13 cellular contexts compared by ENCODE assay signal in genomic region chr7:963236-964078, GRCh38. TPM values are rescaled to one million over a fixed set of nuclear protein-coding genes. Genes with fewer than 3 reads are reported as not detected.
DNase-seq lines count a peak whose midpoint lies in the region; ATAC-seq, FAIRE-seq and TF ChIP-seq lines count a peak whose summit lies in the region.
"Had no signal": no experiment of that assay in that cellular context is flagged by ENCODE, and none has a peak within 500 bp of the region (broad histone marks: within the 10 kb centered on the region; RNA-seq: fewer than 3 reads in every experiment).

No MANE protein-coding gene starts in this region.

- ATAC-seq in K562 (peak; percentile 13; the same call in 2 of the 3 replicates), GM18517 (IDR thresholded peaks at IDR 0.05; ENCODE audit: unreplicated experiment) (no peak)
- ATAC-seq in naive thymus-derived CD8-positive, alpha-beta T cell: peak; percentile 37 to 60

- peaks cover 72% of the 10 kb centered on the region for H3K36me3 Mint-ChIP-seq in Calu3 (ENCODE audit: insufficient read depth, unreplicated experiment)
- H3K36me3 Mint-ChIP-seq in HFFc6 (ENCODE audit: low read depth): peaks cover 9% of the 10 kb centered on the region
- H3K36me3 Mint-ChIP-seq in naive thymus-derived CD8-positive, alpha-beta T cell: peaks cover 0 to 23% (median 5%) of the 10 kb centered on the region in 3 donors

- H3K9ac ChIP-seq in K562 (ENCODE audit: insufficient read depth in 1 of 2, low read depth in 2 of 2, low read length in 2 of 2): peak overlapping the region in 1 of 2 experiments; percentile 48; a peak in 2 of 4 replicates

- peaks cover 19% of the 10 kb centered on the region; the same call in 2 of the 3 replicates for H3K36me3 ChIP-seq in K562 (ENCODE audit: control insufficient read depth, insufficient read depth, low read length)

- H3K27me3 Mint-ChIP-seq in Calu3 (ENCODE audit: unreplicated experiment) (no peaks in the 10 kb centered on the region), HFFc6 (ENCODE audit: insufficient read depth) (peaks cover 7% of the 10 kb centered on the region)
- peaks cover 0 to 6% (median 1%) of the 10 kb centered on the region in 5 donors for H3K27me3 Mint-ChIP-seq in naive thymus-derived CD8-positive, alpha-beta T cell

- TF ChIP-seq RAD21 in K562 (CRISPR knock-in tag; conservative IDR thresholded peaks at IDR 0.05 in 1 of 2, IDR thresholded peaks at IDR 0.05 in 1 of 2): no peak

- no peak for TF ChIP-seq CTCF in Calu3 (IDR thresholded peaks at IDR 0.05; ENCODE audit: unreplicated experiment)
- 0 out of 2 replicates have a peak, but pooled peaks have one; percentile 9 for TF ChIP-seq CTCF in HFFc6 (IDR thresholded peaks at IDR 0.05)
- TF ChIP-seq CTCF in K562 (IDR thresholded peaks at IDR 0.05 in 2 of 3, conservative IDR thresholded peaks at IDR 0.05 in 1 of 3; ENCODE audit: insufficient read depth in 2 of 3, low read depth in 1 of 3, low read length in 3 of 3): peak in 2 of 3 experiments; percentile 15 to 33; a peak in 2 of 6 replicates

- no peak overlapping the region for H3K4me2 ChIP-seq in K562 (ENCODE audit: insufficient read depth, low read length)

- H2AFZ ChIP-seq in K562 (ENCODE audit: low read depth, low read length): no peak overlapping the region

- no peak for TF ChIP-seq EP300 in K562 (IDR thresholded peaks at IDR 0.05; ENCODE audit: low read length)

- DNase-seq in Calu3 (no peak), HFFc6 (no peak), K562 (ENCODE audit: extremely low read depth in 1 of 4, low spot score in 3 of 4) (peak in 1 of 4 experiments; percentile 34), NCI-H2196 treated with DMSO at 0.1 percent for 48 hours (lab: John Stamatoyannopoulos, UW; ENCODE audit: unreplicated experiment) (no peak), glomerular visceral epithelial cell (ENCODE audit: extremely low spot score) (no peak)
- peak in 2 of 10 donors; percentile 21 to 61 for DNase-seq in naive thymus-derived CD8-positive, alpha-beta T cell
- DNase-seq in stimulated activated CD4-positive, alpha-beta T cell treated with anti-CD3 and anti-CD28 coated beads, Interleukin-4, amount 100 ng/mL, for 4 hours: no peak
- DNase-seq: NCI-H1930, SW 1271 had no signal

- H3K27ac ChIP-seq in K562 (ENCODE audit: extremely low read depth, low read depth, low read length): no peak overlapping the region
- H3K27ac ChIP-seq: epithelial cell of prostate, left lung had no signal

- H3K4me3 Mint-ChIP-seq in Calu3 (ENCODE audit: low read depth, unreplicated experiment) (no peak overlapping the region), HFFc6 (no peak overlapping the region)
- H3K4me3 Mint-ChIP-seq in naive thymus-derived CD8-positive, alpha-beta T cell: peak overlapping the region in 6 of 10 donors; percentile 28 to 69 (median 44)

- TF ChIP-seq POLR2A in K562 (conservative IDR thresholded peaks at IDR 0.05): no peak

- H3K79me2 ChIP-seq in K562 (ENCODE audit: control insufficient read depth, insufficient read depth, low read length): no peaks in the 10 kb centered on the region

- H3K4me1 Mint-ChIP-seq in Calu3 (ENCODE audit: low read depth, unreplicated experiment) (peaks cover 7% of the 10 kb centered on the region), HFFc6 (ENCODE audit: low read depth) (no peaks in the 10 kb centered on the region)
- peaks cover 20 to 35% (median 28%) of the 10 kb centered on the region in 4 donors for H3K4me1 Mint-ChIP-seq in naive thymus-derived CD8-positive, alpha-beta T cell

- no peak overlapping the region for H3K4me3 ChIP-seq in K562
- H3K4me3 ChIP-seq: left lung, skin epidermis had no signal

- H3K9me3 ChIP-seq in K562 (replicated peaks; ENCODE audit: control insufficient read depth, insufficient read depth, low read depth, low read length): no peaks in the 10 kb centered on the region
- H3K9me3 ChIP-seq: left lung had no signal

- WGBS in K562 (ENCODE audit: insufficient coverage, low coverage, missing lambda C conversion rate): 24% methylated on average over 19 of the region's 37 CpGs

- intact Hi-C loops in Calu3 (cut with micrococcal nuclease; ENCODE audit: unreplicated experiment) (no loop called here), K562 (cut with micrococcal nuclease) (loop anchor here (10.0 kb wide), 2 partner anchors 179 to 649 kb away; no protein-coding TSS in a partner anchor)

- H3K9me3 Mint-ChIP-seq in Calu3 (ENCODE audit: low read depth, unreplicated experiment) (no peaks in the 10 kb centered on the region), HFFc6 (no peaks in the 10 kb centered on the region)
- no peaks in the 10 kb centered on the region for H3K9me3 Mint-ChIP-seq in naive thymus-derived CD8-positive, alpha-beta T cell

- BruUV-seq in Calu3 (replicated peaks; lab: Mats Ljungman, UMichigan) (no TSS peak), K562 (replicated peaks; lab: Mats Ljungman, UMichigan) (no TSS peak)

- POLR2A ChIA-PET in K562 (lab: Yijun Ruan, JAX): interaction anchor here (0.8 to 1.5 kb wide), 3 partner anchors 10 to 15 kb away, joined by 3 to 6 read pairs (median 5); partner anchors contain the start of gene COX19
- POLR2A ChIA-PET in naive thymus-derived CD8-positive, alpha-beta T cell (lab: Charles Lee): interaction anchor here (1.8 kb wide), 1 partner anchor 11 kb away, joined by 8 read pairs; the partner anchor contains the start of gene COX19

- H3K9me1 ChIP-seq in K562 (ENCODE audit: control insufficient read depth, insufficient read depth, low read length): no peaks in the 10 kb centered on the region

- in situ Hi-C loops in K562 (cut with MboI): loop anchor here (10.0 kb wide), 1 partner anchor 649 kb away; no protein-coding TSS in a partner anchor

- peaks cover 4% of the 10 kb centered on the region; the same call in 1 of the 2 replicates for H4K20me1 ChIP-seq in K562 (replicated peaks; ENCODE audit: control insufficient read depth, insufficient read depth, low read length)

- CTCF ChIA-PET in Calu3 (lab: Charles Lee): no interaction called here
- CTCF ChIA-PET in K562 (lab: Yijun Ruan, JAX; ENCODE audit: low intra/inter-chr PET ratio): no interaction called here

- H3K27ac Mint-ChIP-seq in Calu3 (ENCODE audit: unreplicated experiment) (peak overlapping the region; percentile 29), HFFc6 (no peak overlapping the region)
- peak overlapping the region in 6 of 10 donors; percentile 33 to 80 (median 66) for H3K27ac Mint-ChIP-seq in naive thymus-derived CD8-positive, alpha-beta T cell

- H3K27me3 ChIP-seq in K562 (ENCODE audit: control insufficient read depth in 2 of 2, insufficient read depth in 2 of 2, low read length in 2 of 2): peaks cover 21 to 36% of the 10 kb centered on the region in 2 experiments; a peak in 4 of 5 replicates

- FAIRE-seq in K562 (lab: Jason Lieb, UNC): no peak

- peaks cover 0 to 45% of the 10 kb centered on the region in 2 experiments; a peak in 2 of 5 replicates for H3K4me1 ChIP-seq in K562 (replicated peaks in 1 of 2; ENCODE audit: control insufficient read depth in 2 of 2, insufficient read depth in 2 of 2, low read length in 2 of 2)

RNA-seq across cellular contexts. Expression of gene ADAP1, which starts 9.0 kb away (rescaled TPM):
- total RNA-seq in Calu3 (2022): 173 and 220 TPM in 2 replicates
- total RNA-seq in HFFc6 (2021; fragmentation: NEBNext Ultra II Directional; extraction: Animal tissue kit (Norgen Biotek cat#: 25700)): 1 to 10 TPM in 2 of 6 experiments, under 1 TPM in 4; 0.64 to 1.1 (median 0.90) TPM
- total RNA-seq in K562 (2011; cell fraction: chromatin; rRNA removed; ENCODE audit: low replicate concordance): 0.30 and 3.1 TPM in 2 replicates
- total RNA-seq in K562 (2011; cell fraction: nucleolus; rRNA removed): 1.1 and 1.8 TPM in 2 replicates
- total RNA-seq in K562 (2011; cell fraction: nucleoplasm; rRNA removed): 1.4 and 1.9 TPM in 2 replicates
- total RNA-seq in K562 (2014; rRNA removed): 0.27 and 0.41 TPM in 2 replicates
- not detected in 2 replicates for total RNA-seq in K562 (2014; rRNA removed; fragmentation: Illumina TruSeq; extraction: Trizol)
- 0.26 and 0.58 TPM in 2 replicates for total RNA-seq in K562 (2015; rRNA removed; fragmentation: Illumina TruSeq; extraction: Trizol)
- 0.47 and 0.54 TPM in 2 replicates for total RNA-seq in K562 (2021)
- polyA plus RNA-seq in K562 (2011; rRNA removed): 1.1 and 1.4 TPM in 2 replicates
- polyA plus RNA-seq in K562 (2011; cell fraction: cytosol; rRNA removed): 1.7 and 3.9 TPM in 2 replicates
- polyA plus RNA-seq in K562 (2011; cell fraction: nucleus; rRNA removed): 2.7 and 3.4 TPM in 2 replicates
- 0.44 and 2.4 TPM in 2 replicates for polyA plus RNA-seq in K562 (2012)
- polyA plus RNA-seq in K562 (2014; fragmentation: Illumina TruSeq; extraction: Trizol): 0.68 TPM in 2 replicates
- polyA plus RNA-seq in K562 (2014; fragmentation: Nextera tagmentation; extraction: Ambion mirVana): not detected
- 0.36 and 0.40 TPM in 2 replicates for polyA plus RNA-seq in K562 (2014; rRNA removed)
- polyA minus RNA-seq in K562 (2011; rRNA and poly(A)+ RNA removed): 0.90 and 0.95 TPM in 2 replicates
- 1.1 and 2.2 TPM in 2 replicates for polyA minus RNA-seq in K562 (2011; cell fraction: cytosol; rRNA and poly(A)+ RNA removed)
- 1.7 and 1.9 TPM in 2 replicates for polyA minus RNA-seq in K562 (2011; cell fraction: nucleus; rRNA and poly(A)+ RNA removed)
- total RNA-seq in naive thymus-derived CD8-positive, alpha-beta T cell: 10 to 100 TPM; 12.4 to 14.5 TPM
- 10 to 100 TPM in 1 of 3 donors, 1 to 10 TPM in 2; 7.6 to 18.4 (median 8.2) TPM for polyA plus RNA-seq in naive thymus-derived CD8-positive, alpha-beta T cell

RNA-seq across cellular contexts. Expression of gene COX19, which starts 11.9 kb away (rescaled TPM):
- total RNA-seq in Calu3 (2022) (37.4 and 39.1 TPM in 2 replicates), K562 (2014; rRNA removed) (7.9 and 11.7 TPM in 2 replicates), K562 (2014; rRNA removed; fragmentation: Illumina TruSeq; extraction: Trizol) (9.8 and 11.9 TPM in 2 replicates), K562 (2015; rRNA removed; fragmentation: Illumina TruSeq; extraction: Trizol) (8.6 and 9.4 TPM in 2 replicates), K562 (2021) (10.2 and 10.5 TPM in 2 replicates)
- 1 to 10 TPM; 5.6 to 7.6 (median 6.5) TPM for total RNA-seq in HFFc6 (2021; fragmentation: NEBNext Ultra II Directional; extraction: Animal tissue kit (Norgen Biotek cat#: 25700))
- 75.3 and 83.0 TPM in 2 replicates for total RNA-seq in K562 (2011; cell fraction: chromatin; rRNA removed; ENCODE audit: low replicate concordance)
- total RNA-seq in K562 (2011; cell fraction: nucleolus; rRNA removed): 39.2 and 42.0 TPM in 2 replicates
- total RNA-seq in K562 (2011; cell fraction: nucleoplasm; rRNA removed): 67.4 and 75.2 TPM in 2 replicates
- polyA plus RNA-seq in K562 (2011; rRNA removed) (7.3 and 8.1 TPM in 2 replicates), K562 (2014; fragmentation: Illumina TruSeq; extraction: Trizol) (6.0 and 6.1 TPM in 2 replicates), K562 (2014; fragmentation: Nextera tagmentation; extraction: Ambion mirVana) (1 to 10 TPM; 5.2 to 5.9 TPM), K562 (2014; rRNA removed) (10.4 and 11.1 TPM in 2 replicates)
- 5.8 and 6.1 TPM in 2 replicates for polyA plus RNA-seq in K562 (2011; cell fraction: cytosol; rRNA removed)
- 12.8 and 14.3 TPM in 2 replicates for polyA plus RNA-seq in K562 (2011; cell fraction: nucleus; rRNA removed)
- 8.1 and 9.5 TPM in 2 replicates for polyA plus RNA-seq in K562 (2012)
- polyA minus RNA-seq in K562 (2011; rRNA and poly(A)+ RNA removed): 11.5 and 14.7 TPM in 2 replicates
- 1.1 and 2.5 TPM in 2 replicates for polyA minus RNA-seq in K562 (2011; cell fraction: cytosol; rRNA and poly(A)+ RNA removed)
- polyA minus RNA-seq in K562 (2011; cell fraction: nucleus; rRNA and poly(A)+ RNA removed): 11.0 and 17.1 TPM in 2 replicates
- total RNA-seq in naive thymus-derived CD8-positive, alpha-beta T cell: 10 to 100 TPM; 46.9 to 49.0 TPM
- 10 to 100 TPM; 19.3 to 21.5 (median 20.2) TPM for polyA plus RNA-seq in naive thymus-derived CD8-positive, alpha-beta T cell

RNA-seq across cellular contexts. Expression of gene CYP2W1, which starts 19.5 kb away (rescaled TPM):
- total RNA-seq in Calu3 (2022) (0.71 and 1.3 TPM in 2 replicates), K562 (2014; rRNA removed) (not detected in 2 replicates), K562 (2014; rRNA removed; fragmentation: Illumina TruSeq; extraction: Trizol) (not detected in 2 replicates), K562 (2015; rRNA removed; fragmentation: Illumina TruSeq; extraction: Trizol) (not detected in 2 replicates), K562 (2021) (not detected in 2 replicates)
- under 1 TPM in 2 of 6 experiments, not detected in 4; 0.15 to 0.25 TPM for total RNA-seq in HFFc6 (2021; fragmentation: NEBNext Ultra II Directional; extraction: Animal tissue kit (Norgen Biotek cat#: 25700))
- total RNA-seq in K562 (2011; cell fraction: chromatin; rRNA removed; ENCODE audit: low replicate concordance): not detected in 2 replicates
- total RNA-seq in K562 (2011; cell fraction: nucleolus; rRNA removed): not detected in 2 replicates
- total RNA-seq in K562 (2011; cell fraction: nucleoplasm; rRNA removed): not detected in 2 replicates
- polyA plus RNA-seq in K562 (2011; rRNA removed) (not detected in 2 replicates), K562 (2014; fragmentation: Illumina TruSeq; extraction: Trizol) (not detected in 2 replicates), K562 (2014; fragmentation: Nextera tagmentation; extraction: Ambion mirVana) (not detected), K562 (2014; rRNA removed) (0.07 TPM in 1 of 2 replicates, not detected in the other)
- not detected in 2 replicates for polyA plus RNA-seq in K562 (2011; cell fraction: cytosol; rRNA removed)
- not detected in 2 replicates for polyA plus RNA-seq in K562 (2011; cell fraction: nucleus; rRNA removed)
- polyA plus RNA-seq in K562 (2012): 0.14 TPM in 1 of 2 replicates, not detected in the other
- not detected in 2 replicates for polyA minus RNA-seq in K562 (2011; rRNA and poly(A)+ RNA removed)
- not detected in 2 replicates for polyA minus RNA-seq in K562 (2011; cell fraction: cytosol; rRNA and poly(A)+ RNA removed)
- not detected in 2 replicates for polyA minus RNA-seq in K562 (2011; cell fraction: nucleus; rRNA and poly(A)+ RNA removed)
- total RNA-seq in naive thymus-derived CD8-positive, alpha-beta T cell: not detected
- not detected for polyA plus RNA-seq in naive thymus-derived CD8-positive, alpha-beta T cell
- total RNA-seq: left lung had no signal

Comparison
In these comparisons a context has a peak if more than half of its experiments do, and no peak if none do; other contexts are left out.
1. H3K4me3 Mint-ChIP-seq: peak in naive thymus-derived CD8-positive, alpha-beta T cell (6 of 10); none in Calu3 (single experiment) and HFFc6 (single experiment).
2. RNA of gene ADAP1, which starts 9.0 kb away (total RNA-seq): 173 to 220 TPM in Calu3; 12.4 to 14.5 TPM in naive thymus-derived CD8-positive, alpha-beta T cell, 0.64 to 1.1 TPM in HFFc6 and 0.26 to 3.1 TPM in K562; every median in the first group is over 10 times any median in the second.